25 cellular contexts compared by ENCODE assay signal in the genomic region with DNA sequence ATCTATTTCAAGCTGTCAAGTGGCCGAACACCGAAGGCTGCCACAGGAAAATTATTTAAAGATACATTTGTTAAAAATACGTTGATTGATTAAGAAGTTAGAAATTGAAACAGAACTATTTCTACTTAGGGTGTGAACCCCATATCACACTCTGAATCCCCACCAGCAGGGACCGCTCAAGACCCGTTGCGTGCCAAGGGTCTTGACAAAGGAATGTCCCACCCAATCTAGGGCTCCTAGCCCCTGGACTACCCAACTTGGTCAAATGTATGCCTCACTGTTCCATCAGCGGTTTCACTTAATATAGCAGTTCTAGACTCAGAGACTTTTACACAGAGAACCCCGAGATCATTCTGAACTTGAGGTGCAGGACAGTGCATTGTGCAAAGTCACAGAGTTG. TPM values are rescaled to one million over a fixed set of nuclear protein-coding genes. Genes with fewer than 3 reads are reported as not detected.
A peak's percentile ranks its signal among the peaks of the same experiment; 100 is the strongest.
DNase-seq lines count a peak whose midpoint lies in the region; ATAC-seq and TF ChIP-seq lines count a peak whose summit lies in the region.
"Had no signal": no experiment of that assay in that cellular context is flagged by ENCODE, and none has a peak within 500 bp of the region (broad histone marks: within the 10 kb centered on the region; RNA-seq: fewer than 3 reads in every experiment).

No MANE protein-coding gene starts in this region.

- no peak overlapping the region for H2AFZ ChIP-seq in IMR-90 (replicated peaks; ENCODE audit: low read length, poor library complexity)
- H2AFZ ChIP-seq: parathyroid adenoma had no signal

- no peak overlapping the region for H2BK120ac ChIP-seq in IMR-90 (ENCODE audit: low read depth, low read length)

- H3K4me1 ChIP-seq in IMR-90 (ENCODE audit: control insufficient read depth, insufficient read depth, low read length) (peaks cover 23% of the 10 kb centered on the region), gastroesophageal sphincter (peaks cover 2 to 56% (median 29%) of the 10 kb centered on the region in 3 donors), tibial artery (peaks cover 0 to 54% (median 34%) of the 10 kb centered on the region in 4 donors)

- H3K27me3 Mint-ChIP-seq in activated T-helper 17 cell treated with anti-CD3 and anti-CD28 coated beads, Interleukin-2, amount 50 U/mL, for 72 hours: no peaks in the 10 kb centered on the region
- H3K27me3 Mint-ChIP-seq: activated CD4-positive, alpha-beta T cell treated with anti-CD3 and anti-CD28 coated beads, Interleukin-2, amount 10 ng/mL, durations not matched to agents 7 days and 5 days had no signal

- H3K9ac ChIP-seq in IMR-90 (ENCODE audit: low read depth, low read length): no peak overlapping the region
- H3K9ac ChIP-seq: BLaER1, KMS-11, parathyroid adenoma had no signal

- no peaks in the 10 kb centered on the region for H3K9me3 ChIP-seq in IMR-90 (ENCODE audit: control insufficient read depth, insufficient read depth, low read length)
- no peaks in the 10 kb centered on the region for H3K9me3 ChIP-seq in gastroesophageal sphincter
- no peaks in the 10 kb centered on the region for H3K9me3 ChIP-seq in tibial artery
- H3K9me3 ChIP-seq: BLaER1, SJCRH30, spleen had no signal

- peak overlapping the region; percentile 58 for H2AK9ac ChIP-seq in IMR-90 (replicated peaks; ENCODE audit: low read depth, low read length, poor library complexity)

- H3K36me3 ChIP-seq in IMR-90 (ENCODE audit: control insufficient read depth, insufficient read depth, low read length) (no peaks in the 10 kb centered on the region), gastroesophageal sphincter (no peaks in the 10 kb centered on the region), tibial artery (no peaks in the 10 kb centered on the region)
- H3K36me3 ChIP-seq: SJCRH30, spleen, WERI-Rb-1 had no signal

- ATAC-seq in IMR-90 (ENCODE audit: low read depth): no peak
- no peak for ATAC-seq in activated T-helper 17 cell treated with anti-CD3 and anti-CD28 coated beads, Interleukin-2, amount 50 U/mL, for 72 hours (replicated peaks)
- ATAC-seq in gastroesophageal sphincter: no peak
- ATAC-seq in HG03442 (IDR thresholded peaks at IDR 0.05; ENCODE audit: unreplicated experiment): no peak
- ATAC-seq: activated T-cell treated with anti-CD3 and anti-CD28 coated beads, Interleukin-2, amount 50 U/mL, for 4 hours; GM12878; stimulated activated naive CD8-positive, alpha-beta T cell treated with anti-CD3 and anti-CD28 coated beads, Interleukin-15, Interleukin-2, amounts not matched to agents 100 U/mL and 50 U/mL, for 24 hours had no signal

- H4K91ac ChIP-seq in IMR-90 (ENCODE audit: insufficient read depth, low read depth, low read length): no peak overlapping the region; the same call in 1 of the 2 replicates

- no peak overlapping the region for H4K5ac ChIP-seq in IMR-90 (ENCODE audit: low read depth, low read length)

- H2BK20ac ChIP-seq in IMR-90 (ENCODE audit: low read depth, low read length): no peak overlapping the region

- H3K4me3 Mint-ChIP-seq in activated T-helper 17 cell treated with anti-CD3 and anti-CD28 coated beads, Interleukin-2, amount 50 U/mL, for 72 hours: peak overlapping the region; percentile 75
- H3K4me3 Mint-ChIP-seq: activated CD4-positive, alpha-beta T cell treated with anti-CD3 and anti-CD28 coated beads, Interleukin-2, amount 10 ng/mL, durations not matched to agents 7 days and 5 days; activated T-cell treated with anti-CD3 and anti-CD28 coated beads, Interleukin-2, amount 50 U/mL, for 4 hours had no signal

- no peak overlapping the region for H3K27ac Mint-ChIP-seq in activated T-helper 17 cell treated with anti-CD3 and anti-CD28 coated beads, Interleukin-2, amount 50 U/mL, for 72 hours
- H3K27ac Mint-ChIP-seq: activated CD4-positive, alpha-beta T cell treated with anti-CD3 and anti-CD28 coated beads, Interleukin-2, amount 10 ng/mL, durations not matched to agents 7 days and 5 days had no signal

- H3K4me1 Mint-ChIP-seq in activated T-helper 17 cell treated with anti-CD3 and anti-CD28 coated beads, Interleukin-2, amount 50 U/mL, for 72 hours: peaks cover 41% of the 10 kb centered on the region

- no peaks in the 10 kb centered on the region for H3K27me3 ChIP-seq in IMR-90 (ENCODE audit: control insufficient read depth, insufficient read depth, low read length)
- H3K27me3 ChIP-seq in gastroesophageal sphincter: no peaks in the 10 kb centered on the region
- H3K27me3 ChIP-seq in tibial artery: no peaks in the 10 kb centered on the region
- H3K27me3 ChIP-seq: BLaER1, SJCRH30, spleen had no signal

- CTCF ChIA-PET in IMR-90 (lab: Yijun Ruan, JAX): no interaction called here

- peak overlapping the region; percentile 85; the same call in 1 of the 2 replicates for H2AK5ac ChIP-seq in IMR-90 (ENCODE audit: low read depth, low read length)

- H3K4me2 ChIP-seq in IMR-90 (ENCODE audit: low read depth, low read length): no peak overlapping the region
- H3K4me2 ChIP-seq: BLaER1, KMS-11 had no signal

- no peak overlapping the region; a peak in 1 of 4 replicates for H4K8ac ChIP-seq in IMR-90 (ENCODE audit: low read depth in 2 of 2, low read length in 2 of 2)

- POLR2A ChIA-PET in IMR-90 (lab: Charles Lee; ENCODE audit: unreplicated experiment): no interaction called here

- no peak overlapping the region for H3K27ac ChIP-seq in IMR-90 (ENCODE audit: insufficient read depth, low read length)
- H3K27ac ChIP-seq in gastroesophageal sphincter: peak overlapping the region; percentile 72 to 85 (median 82)
- H3K27ac ChIP-seq in tibial artery: peak overlapping the region; percentile 78 to 81
- H3K27ac ChIP-seq: BLaER1, HL-60, KMS-11, parathyroid adenoma, SJCRH30, WERI-Rb-1 had no signal

- H3K14ac ChIP-seq in IMR-90 (replicated peaks; ENCODE audit: low read depth, low read length): no peak overlapping the region

- H3K56ac ChIP-seq in IMR-90 (ENCODE audit: extremely low read depth, insufficient read depth, low read length): no peak overlapping the region

- TF ChIP-seq CTCF in IMR-90 (conservative IDR thresholded peaks at IDR 0.05; ENCODE audit: low read depth, low read length) (no peak), gastroesophageal sphincter (IDR thresholded peaks at IDR 0.05) (no peak), tibial artery (IDR thresholded peaks at IDR 0.05) (no peak)

- peaks cover 48% of the 10 kb centered on the region for H4K20me1 ChIP-seq in IMR-90 (ENCODE audit: insufficient read depth, low read length)

- TF ChIP-seq EP300 in gastroesophageal sphincter (IDR thresholded peaks at IDR 0.05): no peak

- peaks cover 27% of the 10 kb centered on the region for H3K9me1 ChIP-seq in IMR-90 (ENCODE audit: insufficient read depth, low read length)

- WGBS in IMR-90 (ENCODE audit: extremely low coverage in 2 of 2, insufficient read length in 1 of 2), 2 experiments: no CpG with 5 or more reads among the region's 8 CpGs
- WGBS in gastroesophageal sphincter (ENCODE audit: low coverage in 1 of 2), 2 donors: 76 to 77% methylated on average over 4 to 7 of the region's 8 CpGs

- in situ Hi-C loops in IMR-90 (cut with MboI; ENCODE audit: low sequenced_read_pairs): no loop called here

- intact Hi-C loops in IMR-90 (cut with micrococcal nuclease): no loop called here
- intact Hi-C loops in tibial artery (cut with DNase I; ENCODE audit: low total_unique reads): no loop called here

- dilution Hi-C loops in IMR-90 (cut with HindIII; ENCODE audit: low sequenced_read_pairs, unreplicated experiment): no loop called here

- peaks cover 43 to 79% of the 10 kb centered on the region in 2 experiments for H3K79me1 ChIP-seq in IMR-90 (ENCODE audit: low read depth in 1 of 2, low read length in 2 of 2)

- no peaks in the 10 kb centered on the region for H3K9me3 Mint-ChIP-seq in activated T-helper 17 cell treated with anti-CD3 and anti-CD28 coated beads, Interleukin-2, amount 50 U/mL, for 72 hours
- H3K9me3 Mint-ChIP-seq: activated CD4-positive, alpha-beta T cell treated with anti-CD3 and anti-CD28 coated beads, Interleukin-2, amount 10 ng/mL, durations not matched to agents 7 days and 5 days; activated T-cell treated with anti-CD3 and anti-CD28 coated beads, Interleukin-2, amount 50 U/mL, for 4 hours had no signal

- H2BK5ac ChIP-seq in IMR-90 (ENCODE audit: low read depth, low read length, poor library complexity, severe bottlenecking): no peak overlapping the region

- H3K18ac ChIP-seq in IMR-90 (ENCODE audit: low read depth, low read length): no peak overlapping the region

- H3K23ac ChIP-seq in IMR-90 (ENCODE audit: low read depth, low read length): peak overlapping the region; percentile 20; the same call in 1 of the 2 replicates

- no peak overlapping the region for H3K4me3 ChIP-seq in IMR-90 (ENCODE audit: insufficient read depth, low read depth, low read length)
- no peak overlapping the region for H3K4me3 ChIP-seq in gastroesophageal sphincter
- H3K4me3 ChIP-seq in tibial artery: no peak overlapping the region
- H3K4me3 ChIP-seq: BLaER1, GM12878, SJCRH30, spleen had no signal

- H3K4ac ChIP-seq in IMR-90 (ENCODE audit: low read depth, low read length): peak overlapping the region; percentile 9; the same call in 1 of the 2 replicates

- TF ChIP-seq POLR2A in IMR-90 (IDR thresholded peaks at IDR 0.05; ENCODE audit: low read depth, low read length) (no peak), gastroesophageal sphincter (IDR thresholded peaks at IDR 0.05) (no peak)

- no TSS peak for BruUV-seq in IMR-90 (replicated peaks; lab: Mats Ljungman, UMichigan)

- H2BK15ac ChIP-seq in IMR-90 (ENCODE audit: low read depth, low read length): no peak overlapping the region

- TF ChIP-seq RAD21 in IMR-90 (IDR thresholded peaks at IDR 0.05; ENCODE audit: low read length): no peak

- peaks cover 70% of the 10 kb centered on the region for H3K36me3 Mint-ChIP-seq in activated T-helper 17 cell treated with anti-CD3 and anti-CD28 coated beads, Interleukin-2, amount 50 U/mL, for 72 hours (ENCODE audit: low read depth)

- no peak for DNase-seq in IMR-90
- DNase-seq in tibial artery: no peak
- no peak for DNase-seq in NCI-H1436 treated with DMSO at 0.1 percent for 48 hours (lab: John Stamatoyannopoulos, UW)
- no peak for DNase-seq in activated effector memory CD4-positive, alpha-beta T cell treated with Interleukin-2 at 50 U/mL for 16 hours
- no peak for DNase-seq in SKM-1 (lab: John Stamatoyannopoulos, UW; ENCODE audit: unreplicated experiment)
- DNase-seq: activated CD4-positive, alpha-beta T cell treated with anti-CD3 and anti-CD28 coated beads, Interleukin-2, amount 10 ng/mL, durations not matched to agents 7 days and 5 days; activated naive CD4-positive, alpha-beta T cell; activated T-cell treated with anti-CD3 and anti-CD28 coated beads, Interleukin-2, amount 50 U/mL, for 4 hours; NCI-H2081; NCI-H2227 treated with DMSO at 0.1 percent for 48 hours; SJCRH30; spleen; stimulated activated CD4-positive, alpha-beta T cell treated with anti-CD3 and anti-CD28 coated beads, Interleukin-2, amount 100 ng/mL, for 24 hours; stimulated activated naive CD8-positive, alpha-beta T cell treated with anti-CD3 and anti-CD28 coated beads, Interleukin-15, Interleukin-2, amounts not matched to agents 100 U/mL and 50 U/mL, for 24 hours; T1000; trophoblast cell; WERI-Rb-1 had no signal

RNA-seq across cellular contexts. Expression of a gene that starts 11.6 kb away (rescaled TPM):
- 26.9 and 34.1 TPM in 2 replicates for total RNA-seq in IMR-90 (2012; rRNA removed)
- polyA plus RNA-seq in IMR-90 (2012; rRNA removed): 45.5 and 51.3 TPM in 2 replicates
- polyA plus RNA-seq in IMR-90 (2012; cell fraction: cytosol; rRNA removed): 35.6 and 39.8 TPM in 2 replicates
- polyA plus RNA-seq in IMR-90 (2012; cell fraction: nucleus; rRNA removed; ENCODE audit: low replicate concordance): 86.2 and 130 TPM in 2 replicates
- total RNA-seq in activated T-helper 17 cell treated with anti-CD3 and anti-CD28 coated beads, Interleukin-2, amount 50 U/mL, for 72 hours: 100 to 1,000 TPM; 157 to 310 TPM
- total RNA-seq in gastroesophageal sphincter: 10 to 100 TPM; 29.6 to 78.3 (median 38.4) TPM
